In the genomic region with DNA sequence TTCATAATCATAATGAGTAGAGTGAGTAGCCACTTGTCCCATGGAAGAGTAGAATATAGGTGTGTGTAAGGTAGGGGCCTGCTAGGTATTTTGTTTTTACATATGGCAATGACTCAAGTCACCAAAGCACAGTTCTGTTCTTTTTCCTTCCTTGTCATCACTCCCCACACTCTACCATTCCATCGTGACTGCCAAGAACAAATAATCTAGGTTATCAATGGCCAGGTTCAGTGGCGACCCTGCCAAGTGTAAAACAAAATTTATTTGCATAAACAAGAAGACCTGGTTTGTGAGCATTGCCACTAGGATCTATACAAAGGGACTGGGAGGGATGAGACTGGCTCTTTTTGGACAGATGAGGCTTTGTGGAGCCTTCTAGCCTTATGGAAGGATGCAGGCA, we compare ENCODE assay signal across 14 cellular contexts. TPM values are rescaled to one million over a fixed set of nuclear protein-coding genes. Genes with fewer than 3 reads are reported as not detected.
DNase-seq lines count a peak whose midpoint lies in the region; ATAC-seq and TF ChIP-seq lines count a peak whose summit lies in the region.
"Had no signal": no experiment of that assay in that cellular context is flagged by ENCODE, and none has a peak within 500 bp of the region (broad histone marks: within the 10 kb centered on the region; RNA-seq: fewer than 3 reads in every experiment).

No MANE protein-coding gene starts in this region.

- TF ChIP-seq CTCF in HFFc6 (IDR thresholded peaks at IDR 0.05) (no peak), chondrocyte (IDR thresholded peaks at IDR 0.05) (no peak)

- no peaks in the 10 kb centered on the region for H3K27me3 Mint-ChIP-seq in stimulated activated naive CD8-positive, alpha-beta T cell treated with anti-CD3 and anti-CD28 coated beads, Interleukin-15, amount 100 ng/mL, for 72 hours
- H3K27me3 Mint-ChIP-seq in HFFc6 (ENCODE audit: insufficient read depth) (peaks cover 2% of the 10 kb centered on the region; the same call in 1 of the 2 replicates), chondrocyte (ENCODE audit: low read depth) (peaks cover 8% of the 10 kb centered on the region)
- H3K27me3 Mint-ChIP-seq: CD4-positive, CD25-positive, alpha-beta regulatory T cell had no signal

- no peak overlapping the region for H3K4me3 Mint-ChIP-seq in stimulated activated naive CD8-positive, alpha-beta T cell treated with anti-CD3 and anti-CD28 coated beads, Interleukin-15, amount 100 ng/mL, for 72 hours
- H3K4me3 Mint-ChIP-seq in HFFc6 (no peak overlapping the region), chondrocyte (ENCODE audit: unreplicated experiment) (no peak overlapping the region)
- H3K4me3 Mint-ChIP-seq in stimulated activated effector memory CD8-positive, alpha-beta T cell treated with anti-CD3 and anti-CD28 coated beads, Interleukin-12 subunit alpha, Interleukin-12 subunit beta, amount 100 ng/mL, for 72 hours, result no peak overlapping the region
- H3K4me3 Mint-ChIP-seq: CD4-positive, CD25-positive, alpha-beta regulatory T cell had no signal

- H3K27ac Mint-ChIP-seq in stimulated activated naive CD8-positive, alpha-beta T cell treated with anti-CD3 and anti-CD28 coated beads, Interleukin-15, amount 100 ng/mL, for 72 hours, result no peak overlapping the region
- H3K27ac Mint-ChIP-seq in HFFc6 (peak overlapping the region; percentile 75; the same call in 1 of the 2 replicates), chondrocyte (ENCODE audit: unreplicated experiment) (peak overlapping the region; percentile 62)
- no peak overlapping the region for H3K27ac Mint-ChIP-seq in stimulated activated effector memory CD8-positive, alpha-beta T cell treated with anti-CD3 and anti-CD28 coated beads, Interleukin-12 subunit alpha, Interleukin-12 subunit beta, amount 100 ng/mL, for 72 hours
- H3K27ac Mint-ChIP-seq: CD4-positive, CD25-positive, alpha-beta regulatory T cell had no signal

- no peaks in the 10 kb centered on the region for H3K9me3 Mint-ChIP-seq in stimulated activated naive CD8-positive, alpha-beta T cell treated with anti-CD3 and anti-CD28 coated beads, Interleukin-15, amount 100 ng/mL, for 72 hours
- no peaks in the 10 kb centered on the region for H3K9me3 Mint-ChIP-seq in HFFc6
- H3K9me3 Mint-ChIP-seq in chondrocyte (ENCODE audit: low read depth), result peaks cover under 1% of the 10 kb centered on the region
- no peaks in the 10 kb centered on the region for H3K9me3 Mint-ChIP-seq in stimulated activated effector memory CD8-positive, alpha-beta T cell treated with anti-CD3 and anti-CD28 coated beads, Interleukin-12 subunit alpha, Interleukin-12 subunit beta, amount 100 ng/mL, for 72 hours
- H3K9me3 Mint-ChIP-seq: CD4-positive, CD25-positive, alpha-beta regulatory T cell had no signal

- peak; percentile 16 for ATAC-seq in stimulated activated naive CD8-positive, alpha-beta T cell treated with anti-CD3 and anti-CD28 coated beads, Interleukin-15, amount 100 ng/mL, for 72 hours
- ATAC-seq in stimulated activated naive CD8-positive, alpha-beta T cell treated with anti-CD3 and anti-CD28 coated beads, Interleukin-15, Interleukin-2, amounts not matched to agents 100 U/mL and 50 U/mL, for 24 hours, result no peak
- peak; percentile 7 for ATAC-seq in stimulated activated effector memory CD8-positive, alpha-beta T cell treated with anti-CD3 and anti-CD28 coated beads, Interleukin-12 subunit alpha, Interleukin-12 subunit beta, amount 100 ng/mL, for 72 hours
- no peak for ATAC-seq in HG03469 (IDR thresholded peaks at IDR 0.05; ENCODE audit: unreplicated experiment)
- ATAC-seq in HG03432 (IDR thresholded peaks at IDR 0.05; ENCODE audit: unreplicated experiment), result no peak

- no peak for DNase-seq in stimulated activated naive CD8-positive, alpha-beta T cell treated with anti-CD3 and anti-CD28 coated beads, Interleukin-15, amount 100 ng/mL, for 72 hours
- no peak for DNase-seq in stimulated activated naive CD8-positive, alpha-beta T cell treated with anti-CD3 and anti-CD28 coated beads, Interleukin-15, Interleukin-2, amounts not matched to agents 100 U/mL and 50 U/mL, for 24 hours
- DNase-seq in HFFc6, result no peak
- DNase-seq in chondrocyte (ENCODE audit: low spot score), result no peak
- DNase-seq in stimulated activated effector memory CD8-positive, alpha-beta T cell treated with anti-CD3 and anti-CD28 coated beads, Interleukin-12 subunit alpha, Interleukin-12 subunit beta, amount 100 ng/mL, for 72 hours (ENCODE audit: low spot score in 2 of 2), result no peak
- no peak for DNase-seq in T-helper 9 cell
- DNase-seq: BE2C; CD4-positive, CD25-positive, alpha-beta regulatory T cell; DMS 273 treated with DMSO at 0.1 percent for 48 hours; DMS79; H7 had no signal

- peaks cover 6% of the 10 kb centered on the region for H3K4me1 Mint-ChIP-seq in stimulated activated naive CD8-positive, alpha-beta T cell treated with anti-CD3 and anti-CD28 coated beads, Interleukin-15, amount 100 ng/mL, for 72 hours
- peaks cover 44% of the 10 kb centered on the region for H3K4me1 Mint-ChIP-seq in HFFc6 (ENCODE audit: low read depth)
- peaks cover 32% of the 10 kb centered on the region for H3K4me1 Mint-ChIP-seq in chondrocyte (ENCODE audit: low read depth)
- no peaks in the 10 kb centered on the region for H3K4me1 Mint-ChIP-seq in stimulated activated effector memory CD8-positive, alpha-beta T cell treated with anti-CD3 and anti-CD28 coated beads, Interleukin-12 subunit alpha, Interleukin-12 subunit beta, amount 100 ng/mL, for 72 hours

- H3K36me3 Mint-ChIP-seq in HFFc6 (ENCODE audit: low read depth) (no peaks in the 10 kb centered on the region), chondrocyte (ENCODE audit: low read depth) (no peaks in the 10 kb centered on the region)
- H3K36me3 Mint-ChIP-seq in stimulated activated effector memory CD8-positive, alpha-beta T cell treated with anti-CD3 and anti-CD28 coated beads, Interleukin-12 subunit alpha, Interleukin-12 subunit beta, amount 100 ng/mL, for 72 hours, result no peaks in the 10 kb centered on the region
- H3K36me3 Mint-ChIP-seq: CD4-positive, CD25-positive, alpha-beta regulatory T cell had no signal

RNA-seq across cellular contexts. Expression of gene RANBP3L, which starts 55.2 kb away (rescaled TPM):
- total RNA-seq in HFFc6 (2021; fragmentation: NEBNext Ultra II Directional; extraction: Animal tissue kit (Norgen Biotek cat#: 25700)), result not detected
- total RNA-seq in chondrocyte, result 1.2 to 5.0 TPM (median 1.2 TPM) in 3 replicates
- total RNA-seq: CD4-positive, CD25-positive, alpha-beta regulatory T cell; G401; H7 had no signal

Comparison
In these comparisons a context has a peak if more than half of its experiments do, and no peak if none do; other contexts are left out.
1. ATAC-seq: peak in stimulated activated naive CD8-positive, alpha-beta T cell treated with anti-CD3 and anti-CD28 coated beads, Interleukin-15, amount 100 ng/mL, for 72 hours (single experiment) and stimulated activated effector memory CD8-positive, alpha-beta T cell treated with anti-CD3 and anti-CD28 coated beads, Interleukin-12 subunit alpha, Interleukin-12 subunit beta, amount 100 ng/mL, for 72 hours (single experiment); none in stimulated activated naive CD8-positive, alpha-beta T cell treated with anti-CD3 and anti-CD28 coated beads, Interleukin-15, Interleukin-2, amounts not matched to agents 100 U/mL and 50 U/mL, for 24 hours (single experiment), HG03469 (single experiment) and HG03432 (single experiment).
2. H3K27ac Mint-ChIP-seq: peak in HFFc6 (single experiment) and chondrocyte (single experiment); none in stimulated activated naive CD8-positive, alpha-beta T cell treated with anti-CD3 and anti-CD28 coated beads, Interleukin-15, amount 100 ng/mL, for 72 hours (0 of 2) and stimulated activated effector memory CD8-positive, alpha-beta T cell treated with anti-CD3 and anti-CD28 coated beads, Interleukin-12 subunit alpha, Interleukin-12 subunit beta, amount 100 ng/mL, for 72 hours (single experiment).